In the genomic region with DNA sequence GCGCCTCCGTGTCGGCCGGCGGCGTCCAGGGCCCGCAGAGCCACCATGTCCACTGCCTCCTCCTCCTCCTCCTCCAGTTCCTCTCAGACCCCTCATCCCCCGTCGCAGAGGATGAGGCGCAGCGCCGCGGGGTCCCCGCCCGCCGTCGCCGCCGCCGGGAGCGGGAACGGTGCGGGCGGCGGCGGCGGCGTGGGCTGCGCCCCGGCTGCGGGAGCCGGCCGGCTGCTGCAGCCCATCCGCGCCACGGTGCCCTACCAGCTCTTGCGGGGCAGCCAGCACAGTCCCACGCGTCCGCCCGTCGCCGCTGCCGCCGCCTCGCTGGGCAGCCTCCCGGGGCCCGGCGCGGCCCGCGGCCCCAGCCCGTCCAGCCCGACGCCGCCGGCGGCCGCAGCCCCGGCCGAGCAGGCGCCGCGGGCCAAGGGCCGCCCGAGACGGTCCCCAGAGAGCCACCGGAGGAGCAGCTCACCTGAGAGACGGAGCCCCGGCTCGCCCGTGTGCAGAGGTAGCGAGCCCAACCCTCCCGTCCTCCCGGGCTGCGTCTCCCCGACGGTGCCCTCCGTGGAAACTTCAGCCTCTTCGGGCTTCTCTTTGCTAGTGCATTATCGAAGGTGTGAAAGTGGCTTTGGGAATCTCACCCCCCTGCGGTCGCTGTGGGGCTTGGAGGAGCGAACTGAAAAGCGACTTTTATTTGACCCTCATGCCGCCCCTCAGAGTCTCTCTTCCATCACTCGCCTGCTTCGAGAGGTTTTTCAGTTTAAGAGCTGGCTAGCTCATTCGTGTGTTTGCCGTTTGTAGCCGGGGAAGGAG, we compare ENCODE assay signal across 8 cellular contexts. TPM values are rescaled to one million over a fixed set of nuclear protein-coding genes. Genes with fewer than 3 reads are reported as not detected.
DNase-seq lines count a peak whose midpoint lies in the region; ATAC-seq, FAIRE-seq and TF ChIP-seq lines count a peak whose summit lies in the region.

No MANE protein-coding gene starts in this region.

- peaks cover 6% of the 10 kb centered on the region for H3K79me2 ChIP-seq in parathyroid adenoma

- H3K36me3 ChIP-seq in parathyroid adenoma (ENCODE audit: control insufficient read depth, insufficient read depth, low read length): no peaks in the 10 kb centered on the region

- no peaks in the 10 kb centered on the region for H3K27me3 ChIP-seq in parathyroid adenoma (ENCODE audit: control insufficient read depth, insufficient read depth, low read length)

- peak overlapping the region; percentile 93 for H3K4me2 ChIP-seq in parathyroid adenoma (ENCODE audit: low read length)

- no peaks in the 10 kb centered on the region for H3K9me3 Mint-ChIP-seq in activated naive CD4-positive, alpha-beta T cell treated with anti-CD3 and anti-CD28 coated beads, Interleukin-2, amount 50 U/mL, for 72 hours

- peak overlapping the region in 1 of 2 donors; percentile 72 for H3K27ac Mint-ChIP-seq in activated naive CD4-positive, alpha-beta T cell treated with anti-CD3 and anti-CD28 coated beads, Interleukin-2, amount 50 U/mL, for 72 hours

- H3K4me3 ChIP-seq in parathyroid adenoma (ENCODE audit: low read depth, low read length): peak overlapping the region; percentile 81

- no peaks in the 10 kb centered on the region for H3K36me3 Mint-ChIP-seq in activated naive CD4-positive, alpha-beta T cell treated with anti-CD3 and anti-CD28 coated beads, Interleukin-2, amount 50 U/mL, for 72 hours

- FAIRE-seq in urothelium cell line (lab: Jason Lieb, UNC): peak; percentile 40

- no peaks in the 10 kb centered on the region for H3K4me1 ChIP-seq in parathyroid adenoma

- no peaks in the 10 kb centered on the region for H3K9me3 ChIP-seq in parathyroid adenoma (ENCODE audit: control insufficient read depth, low read length)

- DNase-seq in NCI-H510A (lab: John Stamatoyannopoulos, UW): peak; percentile 26
- no peak for DNase-seq in NCI-H510A treated with DMSO at 0.1 percent for 48 hours (lab: John Stamatoyannopoulos, UW)
- peak; percentile 16 for DNase-seq in HPDE6-E6E7 (ENCODE audit: extremely low spot score)
- peak; percentile 42 for DNase-seq in RPMI7951 (ENCODE audit: low read depth)
- peak; percentile 51 to 62 for DNase-seq in activated naive CD4-positive, alpha-beta T cell treated with anti-CD3 and anti-CD28 coated beads, Interleukin-2, amount 50 U/mL, for 72 hours (ENCODE audit: low spot score in 2 of 2)
- peak; percentile 55 for DNase-seq in Right ventricle myocardium superior
- peak; percentile 65 for DNase-seq in urothelium cell line (ENCODE audit: low spot score)

- peak overlapping the region; percentile 84 for H2AFZ ChIP-seq in parathyroid adenoma

- TF ChIP-seq CTCF in parathyroid adenoma (IDR thresholded peaks at IDR 0.05): peak; percentile 26

- intact Hi-C loops in Right ventricle myocardium superior (cut with DNase I): no loop called here

- peak overlapping the region; percentile 81 for H3K27ac ChIP-seq in parathyroid adenoma

- peak; percentile 1 to 5 for ATAC-seq in activated naive CD4-positive, alpha-beta T cell treated with anti-CD3 and anti-CD28 coated beads, Interleukin-2, amount 50 U/mL, for 72 hours
- no peak for ATAC-seq in Right ventricle myocardium superior (ENCODE audit: poor library complexity)

- peak overlapping the region; percentile 64 for H3K9ac ChIP-seq in parathyroid adenoma

RNA-seq across cellular contexts. Expression of a gene that starts 0.9 kb away (rescaled TPM):
- total RNA-seq in RPMI7951 (2014; rRNA removed; shearing (Covaris generic)): 2.6 and 3.1 TPM in 2 replicates
- total RNA-seq in activated naive CD4-positive, alpha-beta T cell treated with anti-CD3 and anti-CD28 coated beads, Interleukin-2, amount 50 U/mL, for 72 hours: 10 to 100 TPM; 16.7 to 20.9 TPM
- 4.0 TPM for total RNA-seq in Right ventricle myocardium superior
